In genomic region chr12:78628701-78629100, GRCh38 we compare ENCODE assay signal across 28 cellular contexts.
"Had no signal": no experiment of that assay in that cellular context is flagged by ENCODE, and none has a peak within 500 bp of the region (broad histone marks: within the 10 kb centered on the region; RNA-seq: fewer than 3 reads in every experiment).

No MANE protein-coding gene starts in this region.

- H3K27ac ChIP-seq: brain microvascular endothelial cell, coronary artery, dorsolateral prefrontal cortex, WERI-Rb-1 had no signal

- ATAC-seq: activated CD4-positive, CD25-positive, alpha-beta regulatory T cell treated with anti-CD3 and anti-CD28 coated beads, Interleukin-2, amount 50 U/mL, for 24 hours; activated CD8-positive, alpha-beta T cell treated with anti-CD3 and anti-CD28 coated beads for 36 hours; activated T-cell treated with anti-CD3 and anti-CD28 coated beads, Interleukin-2, amount 50 U/mL, for 4 hours; activated T-helper 17 cell treated with anti-CD3 and anti-CD28 coated beads, Interleukin-2, amount 50 U/mL, for 72 hours; esophagus mucosa had no signal

- FAIRE-seq: astrocyte, bronchial epithelial cell, frontal cortex had no signal

- H3K36me3 ChIP-seq: brain microvascular endothelial cell, WERI-Rb-1 had no signal

- H3K27me3 ChIP-seq: brain microvascular endothelial cell, dorsolateral prefrontal cortex had no signal

- H3K4me3 ChIP-seq: coronary artery, dorsolateral prefrontal cortex had no signal

- DNase-seq: activated B cell treated with CpG ODN at 0.5 μM for 24 hours; activated CD4-positive, alpha-beta T cell treated with anti-CD3 and anti-CD28 coated beads for 48 hours; activated CD4-positive, alpha-beta T cell treated with anti-CD3 and anti-CD28 coated beads, Interleukin-2, amount 50 U/mL, for 1 hour; activated CD4-positive, alpha-beta T cell treated with anti-CD3 and anti-CD28 coated beads, Interleukin-2, amount 50 U/mL, for 48 hours; activated CD8-positive, alpha-beta memory T cell treated with anti-CD3 and anti-CD28 coated beads for 24 hours; activated CD8-positive, alpha-beta T cell treated with anti-CD3 and anti-CD28 coated beads for 36 hours; activated effector memory CD4-positive, alpha-beta T cell treated with Interleukin-2 at 50 U/mL for 16 hours; activated gamma-delta T cell treated with Interleukin-2 at 50 U/mL for 16 hours; activated naive CD4-positive, alpha-beta T cell treated with anti-CD3 and anti-CD28 coated beads, Interleukin-2, amount 50 U/mL, for 16 hours; activated naive CD4-positive, alpha-beta T cell treated with Interleukin-2 at 50 U/mL for 16 hours; activated T-cell treated with anti-CD3 and anti-CD28 coated beads, Interleukin-2, amount 50 U/mL, for 4 hours; amniotic stem cell; anterior cingulate cortex; brain microvascular endothelial cell; dorsolateral prefrontal cortex; effector memory CD4-positive, alpha-beta T cell; endodermal cell; foreskin fibroblast; head of caudate nucleus; T1000; WERI-Rb-1 had no signal
